ENCODE assay signal across 8 cellular contexts in the genomic region with DNA sequence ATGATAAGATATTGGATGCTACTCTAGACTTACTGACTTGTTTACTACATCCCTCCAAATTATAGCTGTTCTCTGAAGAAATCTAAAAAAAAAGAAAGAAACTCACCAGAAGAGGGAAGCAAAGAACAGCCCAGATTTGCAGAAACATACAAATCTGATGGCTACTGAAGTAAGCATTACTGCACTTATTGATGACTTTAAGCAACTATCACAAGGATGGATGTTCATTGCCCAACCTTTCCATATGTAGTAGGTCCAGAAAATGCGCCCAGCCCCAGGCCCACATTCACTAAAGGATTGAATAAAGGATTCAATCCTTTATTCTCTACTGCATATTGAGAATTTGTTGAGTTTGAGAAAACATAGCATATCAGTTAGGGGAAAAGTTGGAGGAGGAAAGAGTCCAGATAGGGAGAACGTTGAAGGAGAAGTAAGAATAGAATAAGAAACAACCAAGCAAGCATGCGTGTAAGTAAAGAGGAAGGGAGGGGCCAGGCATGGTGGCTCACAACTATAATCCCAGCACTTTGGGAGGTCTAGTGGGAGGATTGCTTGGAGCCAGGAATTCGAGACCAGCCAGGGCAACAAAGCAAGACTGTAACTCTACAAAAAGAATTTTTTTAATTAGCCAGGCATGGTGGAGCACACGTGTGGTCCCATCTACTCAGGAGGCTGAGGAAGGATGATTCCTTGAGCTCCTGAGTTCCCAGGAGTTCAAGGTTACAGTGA. TPM values are rescaled to one million over a fixed set of nuclear protein-coding genes. Genes with fewer than 3 reads are reported as not detected.
DNase-seq lines count a peak whose midpoint lies in the region; ATAC-seq, FAIRE-seq and TF ChIP-seq lines count a peak whose summit lies in the region.

No MANE protein-coding gene starts in this region.

- DNase-seq in Daoy (ENCODE audit: low read depth) (peak; percentile 9), SW480 (ENCODE audit: low spot score) (peak; percentile 31), frontal cortex (ENCODE audit: low spot score in 2 of 2) (peak in 1 of 2 donors; percentile 27), stromal cell of bone marrow (ENCODE audit: low read depth) (peak; percentile 28), nucleus accumbens (lab: John Stamatoyannopoulos, UW) (no peak), suprapubic skin (ENCODE audit: low spot score in 2 of 2) (no peak)

- H3K4me1 ChIP-seq in suprapubic skin: no peaks in the 10 kb centered on the region

- TF ChIP-seq POLR2A in suprapubic skin (IDR thresholded peaks at IDR 0.05): no peak

- H3K9me3 ChIP-seq in suprapubic skin: peaks cover 7% of the 10 kb centered on the region

- TF ChIP-seq EP300 in suprapubic skin (IDR thresholded peaks at IDR 0.05): no peak

- peak; percentile 17 for FAIRE-seq in frontal cortex (lab: Jason Lieb, UNC)

- TF ChIP-seq CTCF in suprapubic skin (IDR thresholded peaks at IDR 0.05): peak in 1 of 2 donors; percentile 25

- WGBS in suprapubic skin: 47% methylated on average over 5 of the region's 5 CpGs

- H3K27me3 ChIP-seq in suprapubic skin: no peaks in the 10 kb centered on the region

- ATAC-seq in GM19395 (IDR thresholded peaks at IDR 0.05; ENCODE audit: unreplicated experiment) (peak; percentile 87), HG03520 (IDR thresholded peaks at IDR 0.05; ENCODE audit: unreplicated experiment) (peak; percentile 63)

- H3K27ac ChIP-seq in suprapubic skin: no peak overlapping the region

- no peaks in the 10 kb centered on the region for H3K36me3 ChIP-seq in suprapubic skin

- no peak overlapping the region for H3K4me3 ChIP-seq in suprapubic skin

RNA-seq across cellular contexts. Expression of gene DTWD2, which starts 33.8 kb away (rescaled TPM):
- 10.7 and 12.0 TPM in 2 replicates for total RNA-seq in Daoy (2014; rRNA removed; shearing (Covaris generic))
- total RNA-seq in frontal cortex: 11.8 TPM
- 10 to 100 TPM in 2 of 4 donors, 1 to 10 TPM in 2; 7.1 to 15.3 (median 11.2) TPM for total RNA-seq in suprapubic skin

RNA-seq across cellular contexts. Expression of gene DMXL1, which starts 48.7 kb away (rescaled TPM):
- 23.6 and 29.0 TPM in 2 replicates for total RNA-seq in Daoy (2014; rRNA removed; shearing (Covaris generic))
- total RNA-seq in frontal cortex (104 TPM), suprapubic skin (10 to 100 TPM; 38.8 to 79.1 (median 47.9) TPM)

Comparison
In these comparisons a context has a peak if more than half of its experiments do, and no peak if none do; other contexts are left out.
1. DNase-seq: peak in Daoy (single experiment), SW480 (single experiment) and stromal cell of bone marrow (single experiment); none in nucleus accumbens (0 of 56) and suprapubic skin (0 of 2).